ENCODE assay signal across 17 cellular contexts in genomic region chr16:58046936-58047335, GRCh38.
"Had no signal": no experiment of that assay in that cellular context is flagged by ENCODE, and none has a peak within 500 bp of the region (broad histone marks: within the 10 kb centered on the region; RNA-seq: fewer than 3 reads in every experiment).

No MANE protein-coding gene starts in this region.

- ATAC-seq: activated CD4-positive, CD25-positive, alpha-beta regulatory T cell treated with anti-CD3 and anti-CD28 coated beads, Interleukin-2, amount 50 U/mL, for 24 hours; activated CD8-positive, alpha-beta memory T cell treated with anti-CD3 and anti-CD28 coated beads, Interleukin-2, amount 10 ng/mL, durations not matched to agents 7 days and 5 days; activated naive CD4-positive, alpha-beta T cell treated with anti-CD3 and anti-CD28 coated beads, Interleukin-2, amount 50 U/mL, for 72 hours; body of pancreas; foreskin keratinocyte; stimulated activated naive CD8-positive, alpha-beta T cell treated with anti-CD3 and anti-CD28 coated beads, Interleukin-15, amount 100 ng/mL, for 72 hours had no signal

- H3K4me3 ChIP-seq: body of pancreas, dorsolateral prefrontal cortex, esophagus squamous epithelium, ovary had no signal

- H3K9me3 Mint-ChIP-seq: activated naive CD4-positive, alpha-beta T cell treated with anti-CD3 and anti-CD28 coated beads, Interleukin-2, amount 50 U/mL, for 72 hours; activated T-cell treated with anti-CD3 and anti-CD28 coated beads, Interleukin-2, amount 50 U/mL, for 24 hours; nephron; stimulated activated naive CD8-positive, alpha-beta T cell treated with anti-CD3 and anti-CD28 coated beads, Interleukin-15, amount 100 ng/mL, for 72 hours had no signal

- H3K9me3 ChIP-seq: body of pancreas, esophagus squamous epithelium, ovary had no signal

- H3K27me3 Mint-ChIP-seq: activated CD8-positive, alpha-beta memory T cell treated with anti-CD3 and anti-CD28 coated beads, Interleukin-2, amount 10 ng/mL, durations not matched to agents 7 days and 5 days; activated T-cell treated with anti-CD3 and anti-CD28 coated beads, Interleukin-2, amount 50 U/mL, for 24 hours; stimulated activated naive CD8-positive, alpha-beta T cell treated with anti-CD3 and anti-CD28 coated beads, Interleukin-15, amount 100 ng/mL, for 72 hours had no signal

- H3K27ac Mint-ChIP-seq: activated CD8-positive, alpha-beta memory T cell treated with anti-CD3 and anti-CD28 coated beads, Interleukin-2, amount 10 ng/mL, durations not matched to agents 7 days and 5 days; activated T-cell treated with anti-CD3 and anti-CD28 coated beads, Interleukin-2, amount 50 U/mL, for 24 hours; stimulated activated naive CD8-positive, alpha-beta T cell treated with anti-CD3 and anti-CD28 coated beads, Interleukin-15, amount 100 ng/mL, for 72 hours had no signal

- H3K36me3 Mint-ChIP-seq: activated CD8-positive, alpha-beta memory T cell treated with anti-CD3 and anti-CD28 coated beads, Interleukin-2, amount 10 ng/mL, durations not matched to agents 7 days and 5 days; activated naive CD4-positive, alpha-beta T cell treated with anti-CD3 and anti-CD28 coated beads, Interleukin-2, amount 50 U/mL, for 72 hours had no signal

- H3K27me3 ChIP-seq: body of pancreas, dorsolateral prefrontal cortex, esophagus squamous epithelium, foreskin keratinocyte, ovary had no signal

- H3K36me3 ChIP-seq: ovary had no signal

- H3K4me3 Mint-ChIP-seq: activated CD8-positive, alpha-beta memory T cell treated with anti-CD3 and anti-CD28 coated beads, Interleukin-2, amount 10 ng/mL, durations not matched to agents 7 days and 5 days; activated T-cell treated with anti-CD3 and anti-CD28 coated beads, Interleukin-2, amount 50 U/mL, for 24 hours; nephron; stimulated activated naive CD8-positive, alpha-beta T cell treated with anti-CD3 and anti-CD28 coated beads, Interleukin-15, amount 100 ng/mL, for 72 hours had no signal

- H3K27ac ChIP-seq: dorsolateral prefrontal cortex, foreskin keratinocyte, ovary had no signal

- H3K4me1 Mint-ChIP-seq: activated CD8-positive, alpha-beta memory T cell treated with anti-CD3 and anti-CD28 coated beads, Interleukin-2, amount 10 ng/mL, durations not matched to agents 7 days and 5 days; stimulated activated naive CD8-positive, alpha-beta T cell treated with anti-CD3 and anti-CD28 coated beads, Interleukin-15, amount 100 ng/mL, for 72 hours had no signal

- H3K4me1 ChIP-seq: foreskin keratinocyte had no signal

- DNase-seq: activated CD8-positive, alpha-beta memory T cell treated with anti-CD3 and anti-CD28 coated beads, Interleukin-2, amount 10 ng/mL, durations not matched to agents 7 days and 5 days; activated effector memory CD4-positive, alpha-beta T cell treated with anti-CD3 and anti-CD28 coated beads, Interleukin-2, amount 50 U/mL, for 16 hours; activated T-cell treated with anti-CD3 and anti-CD28 coated beads, Interleukin-2, amount 50 U/mL, for 24 hours; amniotic stem cell; body of pancreas; cerebellar nuclear complex; dorsolateral prefrontal cortex; esophagus squamous epithelium; foreskin keratinocyte; head of caudate nucleus; ovary; stimulated activated CD4-positive, alpha-beta T cell treated with anti-CD3 and anti-CD28 coated beads, Interleukin-15, amount 100 ng/mL, for 24 hours; stimulated activated CD4-positive, alpha-beta T cell treated with anti-CD3 and anti-CD28 coated beads, Interleukin-4, amount 100 ng/mL, for 24 hours; stimulated activated naive CD8-positive, alpha-beta T cell treated with anti-CD3 and anti-CD28 coated beads, Interleukin-15, amount 100 ng/mL, for 72 hours had no signal
